ENCODE assay signal across 18 cellular contexts in genomic region chr5:96958977-96959376, GRCh38. TPM values are rescaled to one million over a fixed set of nuclear protein-coding genes. Genes with fewer than 3 reads are reported as not detected.
DNase-seq lines count a peak whose midpoint lies in the region; ATAC-seq and TF ChIP-seq lines count a peak whose summit lies in the region.
"Had no signal": no experiment of that assay in that cellular context is flagged by ENCODE, and none has a peak within 500 bp of the region (broad histone marks: within the 10 kb centered on the region; RNA-seq: fewer than 3 reads in every experiment).

No MANE protein-coding gene starts in this region.

- H3K9ac ChIP-seq in DND-41 (ENCODE audit: low read depth, low read length), result no peak overlapping the region
- H3K9ac ChIP-seq: BLaER1 had no signal

- H3K4me3 Mint-ChIP-seq in T-helper 17 cell (peak overlapping the region; percentile 85), memory B cell (peak overlapping the region; percentile 68)
- H3K4me3 Mint-ChIP-seq: HFFc6 had no signal

- no peaks in the 10 kb centered on the region for H3K9me3 ChIP-seq in DND-41 (ENCODE audit: insufficient read depth, low read length, severe bottlenecking)
- no peaks in the 10 kb centered on the region for H3K9me3 ChIP-seq in T-helper 17 cell (ENCODE audit: control insufficient read depth, low read length, poor library complexity, severe bottlenecking)
- H3K9me3 ChIP-seq: body of pancreas, suprapubic skin had no signal

- H3K36me3 Mint-ChIP-seq in T-helper 17 cell (ENCODE audit: low read depth) (no peaks in the 10 kb centered on the region), memory B cell (peaks cover 10% of the 10 kb centered on the region)

- H3K27me3 Mint-ChIP-seq in T-helper 17 cell (no peaks in the 10 kb centered on the region), memory B cell (no peaks in the 10 kb centered on the region)

- H3K4me3 ChIP-seq in DND-41 (ENCODE audit: low read depth in 1 of 2, low read length in 2 of 2), result no peak overlapping the region
- H3K4me3 ChIP-seq: BLaER1, body of pancreas, suprapubic skin had no signal

- DNase-seq in DND-41 (no peak), T-helper 17 cell (no peak), memory B cell (ENCODE audit: low spot score in 2 of 2) (no peak), HuH-7.5 (ENCODE audit: low spot score) (no peak), SIG-M5 (lab: John Stamatoyannopoulos, UW) (no peak), AG20443 (ENCODE audit: low spot score) (no peak)
- DNase-seq: activated CD4-positive, alpha-beta T cell treated with anti-CD3 and anti-CD28 coated beads for 4 hours; activated gamma-delta T cell treated with Interleukin-2 at 50 U/mL for 16 hours; body of pancreas; HFFc6; islet precursor cell; mesendoderm; NCI-H1048; retina; T-helper 9 cell had no signal

- H2AFZ ChIP-seq in DND-41 (ENCODE audit: low read depth, low read length), result no peak overlapping the region

- TF ChIP-seq CTCF in C4-2B (conservative IDR thresholded peaks at IDR 0.05) (no peak), DND-41 (IDR thresholded peaks at IDR 0.05; ENCODE audit: borderline replicate concordance, extremely low read depth, low read length, poor library complexity, severe bottlenecking) (no peak)

- H3K27ac ChIP-seq in C4-2B (peak overlapping the region; percentile 84), DND-41 (ENCODE audit: low read length) (peak overlapping the region; percentile 65)
- H3K27ac ChIP-seq: BLaER1, body of pancreas, suprapubic skin had no signal

- H3K27ac Mint-ChIP-seq in T-helper 17 cell (peak overlapping the region; percentile 95), memory B cell (peak overlapping the region; percentile 96)
- H3K27ac Mint-ChIP-seq: HFFc6 had no signal

- no peaks in the 10 kb centered on the region for H3K27me3 ChIP-seq in DND-41 (ENCODE audit: insufficient read depth, low read length, poor library complexity)
- H3K27me3 ChIP-seq: BLaER1, body of pancreas, suprapubic skin had no signal

- H3K4me1 Mint-ChIP-seq in T-helper 17 cell (peaks cover 42% of the 10 kb centered on the region), memory B cell (peaks cover 45% of the 10 kb centered on the region)

- no peak overlapping the region for H3K4me2 ChIP-seq in DND-41 (ENCODE audit: insufficient read depth, low read length)
- H3K4me2 ChIP-seq: BLaER1 had no signal

- peaks cover 4% of the 10 kb centered on the region for H3K36me3 ChIP-seq in DND-41 (ENCODE audit: insufficient read depth, low read length)
- H3K36me3 ChIP-seq: suprapubic skin had no signal

- ATAC-seq in DND-41 (ENCODE audit: insufficient read depth, low read depth), result no peak
- ATAC-seq in T-helper 17 cell, result no peak
- no peak for ATAC-seq in memory B cell (ENCODE audit: low read depth)
- ATAC-seq: body of pancreas had no signal

- H4K20me1 ChIP-seq in DND-41 (ENCODE audit: insufficient read depth, low read length), result no peaks in the 10 kb centered on the region
- H4K20me1 ChIP-seq: BLaER1 had no signal

- H3K4me1 ChIP-seq in DND-41 (ENCODE audit: insufficient read depth, low read length), result peaks cover 83% of the 10 kb centered on the region

- peaks cover 3% of the 10 kb centered on the region for H3K9me3 Mint-ChIP-seq in memory B cell
- H3K9me3 Mint-ChIP-seq: HFFc6 had no signal

- H3K79me2 ChIP-seq in DND-41 (ENCODE audit: insufficient read depth, low read length), result peaks cover 85% of the 10 kb centered on the region

RNA-seq across cellular contexts. Expression of gene LNPEP, which starts 23.1 kb away (rescaled TPM):
- total RNA-seq in T-helper 17 cell, result 10 to 100 TPM; 72.4 to 80.7 TPM
